In the genomic region with DNA sequence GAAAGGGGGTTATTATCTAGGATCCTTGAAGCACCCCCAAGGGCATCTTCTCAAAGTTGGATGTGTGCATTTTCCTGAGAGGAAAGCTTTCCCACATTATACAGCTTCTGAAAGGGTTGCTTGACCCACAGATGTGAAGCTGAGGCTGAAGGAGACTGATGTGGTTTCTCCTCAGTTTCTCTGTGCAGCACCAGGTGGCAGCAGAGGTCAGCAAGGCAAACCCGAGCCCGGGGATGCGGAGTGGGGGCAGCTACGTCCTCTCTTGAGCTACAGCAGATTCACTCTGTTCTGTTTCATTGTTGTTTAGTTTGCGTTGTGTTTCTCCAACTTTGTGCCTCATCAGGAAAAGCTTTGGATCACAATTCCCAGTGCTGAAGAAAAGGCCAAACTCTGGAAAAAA, we compare ENCODE assay signal across 8 cellular contexts.
DNase-seq lines count a peak whose midpoint lies in the region; ATAC-seq and TF ChIP-seq lines count a peak whose summit lies in the region.
"Not testable (repeated sequence)": the region's sequence is repeated elsewhere in the genome, so short reads cannot be mapped to it uniquely, and the experiment has no call there.

No MANE protein-coding gene starts in this region.

- H3K9ac ChIP-seq in colonic mucosa (ENCODE audit: low read depth in 2 of 2, low read length in 2 of 2), result not testable (repeated sequence)

- not testable (repeated sequence) for H3K4me1 Mint-ChIP-seq in activated T-cell treated with anti-CD3 and anti-CD28 coated beads, Interleukin-2, amount 50 U/mL, for 24 hours (ENCODE audit: low read depth)

- intact Hi-C loops in colonic mucosa (cut with DNase I); right cardiac atrium (cut with DNase I): not testable (repeated sequence)

- not testable (repeated sequence) for H3K27ac ChIP-seq in colonic mucosa; right cardiac atrium (ENCODE audit: low read length); neutrophil

- H3K36me3 Mint-ChIP-seq in activated T-cell treated with anti-CD3 and anti-CD28 coated beads, Interleukin-2, amount 50 U/mL, for 24 hours (ENCODE audit: low read depth), result not testable (repeated sequence)

- WGBS in right cardiac atrium, result 20% methylated on average over 5 of the region's 5 CpGs

- peak; percentile 7 for DNase-seq in AG09309 (ENCODE audit: low read depth)
- DNase-seq in HCEC 1CT, result peak; percentile 17
- peak; percentile 46 for DNase-seq in SW480 (ENCODE audit: low spot score)
- DNase-seq in activated T-cell treated with anti-CD3 and anti-CD28 coated beads, Interleukin-2, amount 50 U/mL, for 24 hours, result peak; percentile 76
- peak; percentile 41 for DNase-seq in colonic mucosa
- peak; percentile 64 to 88 (median 86) for DNase-seq in right cardiac atrium
- DNase-seq in stimulated activated CD4-positive, alpha-beta T cell treated with anti-CD3 and anti-CD28 coated beads, TNF-alpha, amount 100 ng/mL, for 4 hours (ENCODE audit: low read depth in 3 of 3), result peak; percentile 36 to 48 (median 44)

- H3K4me1 ChIP-seq in colonic mucosa; right cardiac atrium (ENCODE audit: control insufficient read depth, insufficient read depth, low read length); neutrophil (ENCODE audit: control insufficient read depth in 1 of 2, insufficient read depth in 1 of 2, low read depth in 1 of 2, low read length in 1 of 2): not testable (repeated sequence)

- not testable (repeated sequence) for H3K9me3 ChIP-seq in colonic mucosa; right cardiac atrium (ENCODE audit: control insufficient read depth, low read length); neutrophil

- not testable (repeated sequence) for H3K9me3 Mint-ChIP-seq in activated T-cell treated with anti-CD3 and anti-CD28 coated beads, Interleukin-2, amount 50 U/mL, for 24 hours

- ATAC-seq in right cardiac atrium, result not testable (repeated sequence)

- not testable (repeated sequence) for H3K27ac Mint-ChIP-seq in activated T-cell treated with anti-CD3 and anti-CD28 coated beads, Interleukin-2, amount 50 U/mL, for 24 hours

- peak; percentile 59 for TF ChIP-seq CTCF in AG09309 (IDR thresholded peaks at IDR 0.05; ENCODE audit: control insufficient read depth, insufficient read depth, low read depth, low read length, missing control alignments)
- TF ChIP-seq CTCF in colonic mucosa (IDR thresholded peaks at IDR 0.05), result peak; percentile 58
- peak; percentile 41 for TF ChIP-seq CTCF in neutrophil (IDR thresholded peaks at IDR 0.05)

- H3K27me3 Mint-ChIP-seq in activated T-cell treated with anti-CD3 and anti-CD28 coated beads, Interleukin-2, amount 50 U/mL, for 24 hours, result not testable (repeated sequence)

- H3K27me3 ChIP-seq in colonic mucosa; right cardiac atrium (ENCODE audit: control insufficient read depth, insufficient read depth); neutrophil: not testable (repeated sequence)

- H3K36me3 ChIP-seq in colonic mucosa, neutrophil: not testable (repeated sequence)

- not testable (repeated sequence) for H3K4me3 ChIP-seq in AG09309 (ENCODE audit: control insufficient read depth, low read depth, low read length); colonic mucosa; right cardiac atrium (ENCODE audit: low read length); neutrophil (ENCODE audit: low read depth in 1 of 2, low read length in 1 of 2)

- not testable (repeated sequence) for H3K4me3 Mint-ChIP-seq in activated T-cell treated with anti-CD3 and anti-CD28 coated beads, Interleukin-2, amount 50 U/mL, for 24 hours

Comparison
In these comparisons a context has a peak if more than half of its experiments do, and no peak if none do; other contexts are left out.
1. DNase-seq: peak in every context shown above with its lines; median percentile 86 in right cardiac atrium; 76 in activated T-cell treated with anti-CD3 and anti-CD28 coated beads, Interleukin-2, amount 50 U/mL, for 24 hours; 46 in SW480; 44 in stimulated activated CD4-positive, alpha-beta T cell treated with anti-CD3 and anti-CD28 coated beads, TNF-alpha, amount 100 ng/mL, for 4 hours; 41 in colonic mucosa; 17 in HCEC 1CT; 7 in AG09309.